Comparison of ENCODE assay signal across 10 cellular contexts in genomic region chr17:75459590-75460267, GRCh38. TPM values are rescaled to one million over a fixed set of nuclear protein-coding genes. Genes with fewer than 3 reads are reported as not detected.
DNase-seq lines count a peak whose midpoint lies in the region; ATAC-seq and TF ChIP-seq lines count a peak whose summit lies in the region.
"Had no signal": no experiment of that assay in that cellular context is flagged by ENCODE, and none has a peak within 500 bp of the region (broad histone marks: within the 10 kb centered on the region; RNA-seq: fewer than 3 reads in every experiment).

No MANE protein-coding gene starts in this region.

- no peak overlapping the region for H3K14ac ChIP-seq in IMR-90 (replicated peaks; ENCODE audit: low read depth, low read length)

- no peak for TF ChIP-seq POLR2A in IMR-90 (IDR thresholded peaks at IDR 0.05; ENCODE audit: low read depth, low read length)
- TF ChIP-seq POLR2A in suprapubic skin (IDR thresholded peaks at IDR 0.05): no peak

- no peak for DNase-seq in IMR-90
- DNase-seq in suprapubic skin (ENCODE audit: low spot score in 2 of 2): no peak
- DNase-seq in NCI-H2107 (lab: John Stamatoyannopoulos, UW): no peak
- DNase-seq in NCI-H1436 treated with DMSO at 0.1 percent for 48 hours (lab: John Stamatoyannopoulos, UW): no peak
- no peak for DNase-seq in activated CD4-positive, alpha-beta T cell treated with anti-CD3 and anti-CD28 coated beads, Interleukin-2, amount 50 U/mL, for 48 hours
- DNase-seq: dermis blood vessel endothelial cell had no signal

- H3K18ac ChIP-seq in IMR-90 (ENCODE audit: low read depth, low read length): no peak overlapping the region

- no peaks in the 10 kb centered on the region for H3K9me2 ChIP-seq in SU-DHL-6 (replicated peaks; ENCODE audit: insufficient read depth, low read length)

- in situ Hi-C loops in IMR-90 (cut with MboI; ENCODE audit: low sequenced_read_pairs): no loop called here

- no peaks in the 10 kb centered on the region for H3K27me3 ChIP-seq in IMR-90 (ENCODE audit: control insufficient read depth, insufficient read depth, low read length)
- no peaks in the 10 kb centered on the region for H3K27me3 ChIP-seq in SU-DHL-6 (ENCODE audit: low read length)
- H3K27me3 ChIP-seq in layer of hippocampus (ENCODE audit: control insufficient read depth, insufficient read depth, low read length): no peaks in the 10 kb centered on the region
- no peaks in the 10 kb centered on the region for H3K27me3 ChIP-seq in suprapubic skin
- H3K27me3 ChIP-seq: vagina had no signal

- no peak overlapping the region for H3K27ac ChIP-seq in IMR-90 (ENCODE audit: insufficient read depth, low read length)
- no peak overlapping the region for H3K27ac ChIP-seq in SU-DHL-6 (ENCODE audit: low read depth, low read length)
- H3K27ac ChIP-seq in layer of hippocampus (ENCODE audit: low read depth, low read length): peak overlapping the region; percentile 59
- H3K27ac ChIP-seq in suprapubic skin: peak overlapping the region; percentile 52
- H3K27ac ChIP-seq: VCaP had no signal

- no peak overlapping the region for H2BK120ac ChIP-seq in IMR-90 (ENCODE audit: low read depth, low read length)

- peaks cover 3% of the 10 kb centered on the region for H3K4me1 ChIP-seq in IMR-90 (ENCODE audit: control insufficient read depth, insufficient read depth, low read length)
- H3K4me1 ChIP-seq in suprapubic skin: peaks cover 35% of the 10 kb centered on the region

- H4K5ac ChIP-seq in IMR-90 (ENCODE audit: low read depth, low read length): no peak overlapping the region

- H2AFZ ChIP-seq in IMR-90 (replicated peaks; ENCODE audit: low read length, poor library complexity) (no peak overlapping the region), SU-DHL-6 (ENCODE audit: low read depth, low read length, severe bottlenecking) (no peak overlapping the region)

- no peak overlapping the region for H2AK9ac ChIP-seq in IMR-90 (replicated peaks; ENCODE audit: low read depth, low read length, poor library complexity)

- H3K9ac ChIP-seq in IMR-90 (ENCODE audit: low read depth, low read length) (no peak overlapping the region), SU-DHL-6 (ENCODE audit: low read length) (no peak overlapping the region)

- WGBS in IMR-90 (ENCODE audit: extremely low coverage in 2 of 2, insufficient read length in 1 of 2), 2 experiments: 76% methylated on average over 2 of the region's 9 CpGs; no CpG with 5 or more reads in 1 of the 2 experiments
- WGBS in suprapubic skin: 52% methylated on average over 9 of the region's 9 CpGs

- TF ChIP-seq CTCF in IMR-90 (conservative IDR thresholded peaks at IDR 0.05; ENCODE audit: low read depth, low read length) (no peak), SU-DHL-6 (IDR thresholded peaks at IDR 0.05; ENCODE audit: insufficient read depth, low read length, poor library complexity, severe bottlenecking) (no peak), suprapubic skin (IDR thresholded peaks at IDR 0.05) (no peak)

- peaks cover 37 to 64% of the 10 kb centered on the region in 2 experiments for H3K79me1 ChIP-seq in IMR-90 (ENCODE audit: low read depth in 1 of 2, low read length in 2 of 2)

- no peak overlapping the region for H3K56ac ChIP-seq in IMR-90 (ENCODE audit: extremely low read depth, insufficient read depth, low read length)

- no peak for TF ChIP-seq RAD21 in IMR-90 (IDR thresholded peaks at IDR 0.05; ENCODE audit: low read length)

- H4K91ac ChIP-seq in IMR-90 (ENCODE audit: insufficient read depth, low read depth, low read length): no peak overlapping the region

- H2BK5ac ChIP-seq in IMR-90 (ENCODE audit: low read depth, low read length, poor library complexity, severe bottlenecking): no peak overlapping the region

- intact Hi-C loops in IMR-90 (cut with micrococcal nuclease): no loop called here

- H3K79me2 ChIP-seq in SU-DHL-6 (ENCODE audit: insufficient read depth, low read length): 0 out of 2 replicates have a peak, but pooled peaks cover 4% of the 10 kb centered on the region

- peaks cover 16% of the 10 kb centered on the region for H3K9me1 ChIP-seq in IMR-90 (ENCODE audit: insufficient read depth, low read length)

- peak overlapping the region; percentile 4; the same call in 1 of the 2 replicates for H3K23ac ChIP-seq in IMR-90 (ENCODE audit: low read depth, low read length)

- H4K20me1 ChIP-seq in IMR-90 (ENCODE audit: insufficient read depth, low read length) (0 out of 2 replicates have a peak, but pooled peaks cover 4% of the 10 kb centered on the region), SU-DHL-6 (ENCODE audit: low read depth, low read length) (no peaks in the 10 kb centered on the region)

- H3K4me2 ChIP-seq in IMR-90 (ENCODE audit: low read depth, low read length): no peak overlapping the region
- H3K4me2 ChIP-seq in SU-DHL-6 (ENCODE audit: low read depth, low read length, poor library complexity, severe bottlenecking): peak overlapping the region; percentile 11

- H2AK5ac ChIP-seq in IMR-90 (ENCODE audit: low read depth, low read length): no peak overlapping the region

- no peak for TF ChIP-seq EP300 in suprapubic skin (IDR thresholded peaks at IDR 0.05)

- POLR2A ChIA-PET in IMR-90 (lab: Charles Lee; ENCODE audit: unreplicated experiment): no interaction called here

- dilution Hi-C loops in IMR-90 (cut with HindIII; ENCODE audit: low sequenced_read_pairs, unreplicated experiment): no loop called here

- no peak overlapping the region for H2BK15ac ChIP-seq in IMR-90 (ENCODE audit: low read depth, low read length)

- no peaks in the 10 kb centered on the region for H3K36me3 ChIP-seq in IMR-90 (ENCODE audit: control insufficient read depth, insufficient read depth, low read length)
- no peaks in the 10 kb centered on the region for H3K36me3 ChIP-seq in SU-DHL-6 (ENCODE audit: low read length)
- H3K36me3 ChIP-seq in suprapubic skin: no peaks in the 10 kb centered on the region
- H3K36me3 ChIP-seq: vagina had no signal

- no peak overlapping the region for H3K4ac ChIP-seq in IMR-90 (ENCODE audit: low read depth, low read length)

- H3K9me3 ChIP-seq in IMR-90 (ENCODE audit: control insufficient read depth, insufficient read depth, low read length) (no peaks in the 10 kb centered on the region), SU-DHL-6 (ENCODE audit: insufficient read depth, low read length) (no peaks in the 10 kb centered on the region), suprapubic skin (no peaks in the 10 kb centered on the region)
- H3K9me3 ChIP-seq: vagina had no signal

- CTCF ChIA-PET in IMR-90 (lab: Yijun Ruan, JAX): no interaction called here

- no peak overlapping the region for H2BK20ac ChIP-seq in IMR-90 (ENCODE audit: low read depth, low read length)

- no peak overlapping the region for H4K8ac ChIP-seq in IMR-90 (ENCODE audit: low read depth in 2 of 2, low read length in 2 of 2)

- no peak overlapping the region for H3K4me3 ChIP-seq in IMR-90 (ENCODE audit: insufficient read depth, low read depth, low read length)
- no peak overlapping the region for H3K4me3 ChIP-seq in SU-DHL-6 (ENCODE audit: insufficient read depth, low read length, poor library complexity, severe bottlenecking)
- no peak overlapping the region for H3K4me3 ChIP-seq in suprapubic skin
- H3K4me3 ChIP-seq: vagina had no signal

- ATAC-seq in IMR-90 (ENCODE audit: low read depth): no peak

- H3F3A ChIP-seq in SU-DHL-6 (ENCODE audit: insufficient read depth): no peaks in the 10 kb centered on the region

- no TSS peak for BruUV-seq in IMR-90 (replicated peaks; lab: Mats Ljungman, UMichigan)

TF ChIP-seq in IMR-90, 13 proteins besides CTCF, POLR2A, EP300 and RAD21 (continues in another document):
- TF ChIP-seq CHD1 (IDR thresholded peaks at IDR 0.05; ENCODE audit: low read depth, low read length) (no peak), USF2 (IDR thresholded peaks at IDR 0.05; ENCODE audit: low read depth, low read length) (no peak), MAZ (IDR thresholded peaks at IDR 0.05; ENCODE audit: borderline replicate concordance, low read depth, low read length) (no peak), CEBPB (IDR thresholded peaks at IDR 0.05; ENCODE audit: low read depth, low read length) (no peak), FOS (IDR thresholded peaks at IDR 0.05; ENCODE audit: low read depth, low read length) (no peak), RFX5 (IDR thresholded peaks at IDR 0.05; ENCODE audit: low read depth, low read length) (no peak), MXI1 (IDR thresholded peaks at IDR 0.05; ENCODE audit: borderline replicate concordance, low read depth, low read length) (no peak), MAFK (IDR thresholded peaks at IDR 0.05; ENCODE audit: low read depth, low read length) (no peak), BHLHE40 (IDR thresholded peaks at IDR 0.05; ENCODE audit: low read depth, low read length) (no peak), NFE2L2 (IDR thresholded peaks at IDR 0.05; ENCODE audit: low read depth, low read length) (no peak), SMC3 (IDR thresholded peaks at IDR 0.05; ENCODE audit: low read depth, low read length) (no peak)

RNA-seq across cellular contexts. Expression of gene TMEM94, which starts 3.3 kb away (rescaled TPM):
- total RNA-seq in IMR-90 (2012; rRNA removed) (8.4 and 11.4 TPM in 2 replicates), suprapubic skin (100 to 1,000 TPM in 1 of 4 donors, 10 to 100 TPM in 3; 50.0 to 147 (median 81.7) TPM)
- polyA plus RNA-seq in IMR-90 (2012; rRNA removed): 59.2 and 64.7 TPM in 2 replicates
- polyA plus RNA-seq in IMR-90 (2012; cell fraction: cytosol; rRNA removed): 30.4 and 39.0 TPM in 2 replicates
- 231 and 523 TPM in 2 replicates for polyA plus RNA-seq in IMR-90 (2012; cell fraction: nucleus; rRNA removed; ENCODE audit: low replicate concordance)

RNA-seq across cellular contexts. Expression of gene GRB2, which starts 54.3 kb away (rescaled TPM):
- total RNA-seq in IMR-90 (2012; rRNA removed) (45.0 and 49.3 TPM in 2 replicates), suprapubic skin (10 to 100 TPM; 44.9 to 62.6 (median 58.7) TPM)
- polyA plus RNA-seq in IMR-90 (2012; rRNA removed): 56.9 and 62.1 TPM in 2 replicates
- polyA plus RNA-seq in IMR-90 (2012; cell fraction: cytosol; rRNA removed): 137 and 237 TPM in 2 replicates
- polyA plus RNA-seq in IMR-90 (2012; cell fraction: nucleus; rRNA removed; ENCODE audit: low replicate concordance): 49.2 and 98.6 TPM in 2 replicates

RNA-seq across cellular contexts. Expression of gene CASKIN2, which starts 55.6 kb away (rescaled TPM):
- total RNA-seq in IMR-90 (2012; rRNA removed) (2.2 and 2.9 TPM in 2 replicates), suprapubic skin (10 to 100 TPM; 18.7 to 25.1 (median 22.1) TPM)
- polyA plus RNA-seq in IMR-90 (2012; rRNA removed): 6.9 and 7.5 TPM in 2 replicates
- polyA plus RNA-seq in IMR-90 (2012; cell fraction: cytosol; rRNA removed): 4.7 and 6.3 TPM in 2 replicates
- polyA plus RNA-seq in IMR-90 (2012; cell fraction: nucleus; rRNA removed; ENCODE audit: low replicate concordance): 17.2 and 50.6 TPM in 2 replicates

RNA-seq across cellular contexts. Expression of gene TSEN54, which starts 56.6 kb away (rescaled TPM):
- total RNA-seq in IMR-90 (2012; rRNA removed) (6.4 and 7.2 TPM in 2 replicates), suprapubic skin (10 to 100 TPM; 53.9 to 73.5 (median 62.9) TPM)
- 14.9 and 16.2 TPM in 2 replicates for polyA plus RNA-seq in IMR-90 (2012; rRNA removed)
- polyA plus RNA-seq in IMR-90 (2012; cell fraction: cytosol; rRNA removed): 9.8 and 14.7 TPM in 2 replicates
- 37.4 and 62.8 TPM in 2 replicates for polyA plus RNA-seq in IMR-90 (2012; cell fraction: nucleus; rRNA removed; ENCODE audit: low replicate concordance)

Comparison
In these comparisons a context has a peak if more than half of its experiments do, and no peak if none do; other contexts are left out.
1. H3K27ac ChIP-seq: peak in layer of hippocampus (single experiment) and suprapubic skin (single experiment); none in IMR-90 (single experiment) and SU-DHL-6 (single experiment).